Comparison of ENCODE assay signal across 9 cellular contexts in genomic region chr1:15885701-15886612, GRCh38. TPM values are rescaled to one million over a fixed set of nuclear protein-coding genes. Genes with fewer than 3 reads are reported as not detected.
DNase-seq lines count a peak whose midpoint lies in the region; ATAC-seq and TF ChIP-seq lines count a peak whose summit lies in the region.
"Had no signal": no experiment of that assay in that cellular context is flagged by ENCODE, and none has a peak within 500 bp of the region (broad histone marks: within the 10 kb centered on the region; RNA-seq: fewer than 3 reads in every experiment).

No MANE protein-coding gene starts in this region.

- H3K4me1 ChIP-seq in HUES64 (ENCODE audit: insufficient read depth, low read length) (peaks cover 20% of the 10 kb centered on the region), NT2/D1 (ENCODE audit: insufficient read depth, insufficient read length) (peaks cover 3% of the 10 kb centered on the region), ascending aorta (peaks cover 9 to 71% of the 10 kb centered on the region in 2 donors), heart left ventricle (peaks cover 0 to 65% (median 38%) of the 10 kb centered on the region in 12 donors), aorta (ENCODE audit: control insufficient read depth in 1 of 2, insufficient read depth in 2 of 2, low read length in 2 of 2) (peaks cover 5% of the 10 kb centered on the region in 2 donors)

- peak overlapping the region; percentile 27 for H3K4me3 ChIP-seq in HUES64 (ENCODE audit: low read length)
- H3K4me3 ChIP-seq in NT2/D1 (ENCODE audit: insufficient read length, low read depth), result no peak overlapping the region
- peak overlapping the region; percentile 54 to 61 for H3K4me3 ChIP-seq in ascending aorta
- peak overlapping the region in 11 of 12 donors; percentile 17 to 57 (median 49) for H3K4me3 ChIP-seq in heart left ventricle
- H3K4me3 ChIP-seq in aorta (ENCODE audit: low read length in 2 of 2), result peak overlapping the region; percentile 30 to 36

- TF ChIP-seq CTCF in ascending aorta (IDR thresholded peaks at IDR 0.05) (no peak), heart left ventricle (IDR thresholded peaks at IDR 0.05) (peak in 5 of 12 donors; percentile 9 to 44 (median 34))

- H3K27ac ChIP-seq in HUES64 (ENCODE audit: low read depth, low read length) (peak overlapping the region; percentile 76), ascending aorta (peak overlapping the region; percentile 86 to 91), heart left ventricle (peak overlapping the region; percentile 74 to 97 (median 88)), aorta (ENCODE audit: low read depth in 1 of 2, low read length in 2 of 2) (peak overlapping the region; percentile 68 to 99)

- 18% methylated on average over 14 of the region's 14 CpGs for WGBS in HUES64
- 0 to 2% (median 1%) methylated on average over 13 to 14 of the region's 14 CpGs for WGBS in heart left ventricle, 4 donors
- 1 to 2% methylated on average over 14 of the region's 14 CpGs for WGBS in aorta, 2 donors

- no peaks in the 10 kb centered on the region for H3K9me3 ChIP-seq in HUES64 (ENCODE audit: insufficient read depth, low read depth, low read length)
- H3K9me3 ChIP-seq in NT2/D1 (ENCODE audit: insufficient read depth, low read length), result no peaks in the 10 kb centered on the region
- no peaks in the 10 kb centered on the region for H3K9me3 ChIP-seq in ascending aorta
- H3K9me3 ChIP-seq in heart left ventricle, result no peaks in the 10 kb centered on the region
- no peaks in the 10 kb centered on the region for H3K9me3 ChIP-seq in aorta (ENCODE audit: control insufficient read depth, low read length)

- peak in 1 of 2 donors; percentile 66 for TF ChIP-seq POLR2A in heart left ventricle (IDR thresholded peaks at IDR 0.05)

- intact Hi-C loops in ascending aorta (cut with DNase I), result loop anchor here (1.0 to 5.0 kb wide), 4 partner anchors 37 to 89 kb away; no protein-coding TSS in a partner anchor
- intact Hi-C loops in heart left ventricle (cut with DNase I), result loop anchor here in 9 of 10 donors (2.0 to 10.0 kb wide), 6 partner anchors 34 to 51 kb away; partner anchors contain the start of gene SPEN (in 4 of the 9)
- intact Hi-C loops in aorta (cut with DNase I), result no loop called here

- H3K36me3 ChIP-seq in HUES64 (ENCODE audit: insufficient read depth, low read length) (peaks cover 6% of the 10 kb centered on the region), NT2/D1 (ENCODE audit: insufficient read depth, insufficient read length, low read length) (no peaks in the 10 kb centered on the region), ascending aorta (peaks cover 0 to 4% of the 10 kb centered on the region in 2 donors), heart left ventricle (peaks cover 0 to 18% (median 2%) of the 10 kb centered on the region in 9 donors), aorta (ENCODE audit: control insufficient read depth in 1 of 2, insufficient read depth in 2 of 2, low read length in 1 of 2) (peaks cover 0 to 2% of the 10 kb centered on the region in 2 donors)

- H3K27me3 ChIP-seq in HUES64 (ENCODE audit: insufficient read depth, low read length) (no peaks in the 10 kb centered on the region), NT2/D1 (ENCODE audit: insufficient read depth, insufficient read length) (no peaks in the 10 kb centered on the region), ascending aorta (no peaks in the 10 kb centered on the region), heart left ventricle (no peaks in the 10 kb centered on the region), aorta (ENCODE audit: control insufficient read depth in 1 of 2, insufficient read depth in 2 of 2, low read length in 1 of 2) (no peaks in the 10 kb centered on the region)

- peak; percentile 31 for DNase-seq in activated CD4-positive, alpha-beta T cell treated with anti-CD3 and anti-CD28 coated beads for 48 hours
- DNase-seq in activated CD4-positive, alpha-beta T cell treated with anti-CD3 and anti-CD28 coated beads, Interleukin-2, amount 50 U/mL, for 4 hours, result no peak
- DNase-seq in NT2/D1 (ENCODE audit: low read depth, low spot score) (peak; percentile 49), ascending aorta (ENCODE audit: low spot score in 2 of 2) (peak; percentile 98 to 99), heart left ventricle (peak; percentile 96 to 99 (median 97)), occipital lobe (lab: John Stamatoyannopoulos, UW) (peak; percentile 94), aorta (peak; percentile 99)
- DNase-seq: DND-41 had no signal

- ATAC-seq in heart left ventricle (peak; percentile 98 to 99 (median 98)), aorta (ENCODE audit: low FRiP score) (peak; percentile 97)

- H3K9ac ChIP-seq in HUES64 (ENCODE audit: low read depth, low read length), result peak overlapping the region; percentile 77
- no peak overlapping the region for H3K9ac ChIP-seq in NT2/D1 (ENCODE audit: insufficient read length, low read depth)

RNA-seq across cellular contexts. Expression of gene SPEN, which starts 38.5 kb away (rescaled TPM):
- 18.7 TPM for polyA plus RNA-seq in HUES64 (2013, experiment 1 of 2)
- polyA plus RNA-seq in HUES64 (2013, experiment 2 of 2), result 29.0 TPM
- total RNA-seq in ascending aorta (53.9 TPM), heart left ventricle (10 to 100 TPM; 18.3 to 41.5 (median 31.3) TPM), occipital lobe (80.0 TPM), aorta (100 to 1,000 TPM in 1 of 2 donors, 10 to 100 TPM in 1; 76.9 to 102 TPM)
- polyA plus RNA-seq in heart left ventricle (10 to 100 TPM; 11.0 to 20.2 TPM), aorta (10 to 100 TPM; 19.8 to 26.4 TPM)

Comparison
In these comparisons a context has a peak if more than half of its experiments do, and no peak if none do; other contexts are left out.
1. DNase-seq: peak in activated CD4-positive, alpha-beta T cell treated with anti-CD3 and anti-CD28 coated beads for 48 hours (single experiment), NT2/D1 (single experiment), ascending aorta (2 of 2), heart left ventricle (5 of 5), occipital lobe (single experiment) and aorta (2 of 2); none in activated CD4-positive, alpha-beta T cell treated with anti-CD3 and anti-CD28 coated beads, Interleukin-2, amount 50 U/mL, for 4 hours (0 of 2).
2. intact Hi-C loops: an anchor here in ascending aorta (1.0 to 5.0 kb wide) and heart left ventricle (2.0 to 10.0 kb wide); none called in aorta.
3. Peak in every context shown above with its lines, with median percentiles within 50 percentile points of each other: H3K27ac ChIP-seq.